13 cellular contexts compared by ENCODE assay signal in genomic region chr4:52841707-52842456, GRCh38. TPM values are rescaled to one million over a fixed set of nuclear protein-coding genes. Genes with fewer than 3 reads are reported as not detected.
A peak's percentile ranks its signal among the peaks of the same experiment; 100 is the strongest.
DNase-seq lines count a peak whose midpoint lies in the region; ATAC-seq and TF ChIP-seq lines count a peak whose summit lies in the region.
"Had no signal": no experiment of that assay in that cellular context is flagged by ENCODE, and none has a peak within 500 bp of the region (broad histone marks: within the 10 kb centered on the region; RNA-seq: fewer than 3 reads in every experiment).

No MANE protein-coding gene starts in this region.

- in situ Hi-C loops in GM13977 (cut with MboI; ENCODE audit: low pct_unique_long_range_greater_than_20kb, low sequenced_read_pairs, unreplicated experiment): no loop called here

- H3K4me1 ChIP-seq in BE2C: peaks cover 27% of the 10 kb centered on the region
- H3K4me1 ChIP-seq in adrenal gland (replicated peaks in 1 of 2): peaks cover 11 to 14% of the 10 kb centered on the region in 2 donors
- peaks cover 63% of the 10 kb centered on the region for H3K4me1 ChIP-seq in left ventricle myocardium inferior
- peaks cover 0 to 8% (median 0%) of the 10 kb centered on the region in 4 donors for H3K4me1 ChIP-seq in tibial artery

- H3K4me3 ChIP-seq in BE2C (ENCODE audit: low read depth, low read length) (peak overlapping the region; percentile 31), adrenal gland (no peak overlapping the region), left ventricle myocardium inferior (no peak overlapping the region), tibial artery (no peak overlapping the region)
- H3K4me3 ChIP-seq: tibial nerve had no signal

- H3K36me3 ChIP-seq in BE2C: no peaks in the 10 kb centered on the region
- H3K36me3 ChIP-seq in adrenal gland (replicated peaks in 1 of 2): no peaks in the 10 kb centered on the region
- H3K36me3 ChIP-seq in left ventricle myocardium inferior: no peaks in the 10 kb centered on the region
- no peaks in the 10 kb centered on the region for H3K36me3 ChIP-seq in tibial artery
- H3K36me3 ChIP-seq: tibial nerve had no signal

- WGBS in adrenal gland, 4 donors: 23 to 38% (median 37%) methylated on average over 17 to 18 of the region's 18 CpGs

- no peaks in the 10 kb centered on the region for H3K27me3 ChIP-seq in BE2C
- no peaks in the 10 kb centered on the region for H3K27me3 ChIP-seq in adrenal gland
- no peaks in the 10 kb centered on the region for H3K27me3 ChIP-seq in left ventricle myocardium inferior (ENCODE audit: low read depth)
- no peaks in the 10 kb centered on the region for H3K27me3 ChIP-seq in tibial artery
- H3K27me3 ChIP-seq: tibial nerve had no signal

- H3K9me3 ChIP-seq in BE2C (no peaks in the 10 kb centered on the region), adrenal gland (replicated peaks in 1 of 3) (no peaks in the 10 kb centered on the region), left ventricle myocardium inferior (replicated peaks) (no peaks in the 10 kb centered on the region), tibial artery (no peaks in the 10 kb centered on the region)
- H3K9me3 ChIP-seq: tibial nerve had no signal

- peak; percentile 75 for DNase-seq in BE2C
- peak; percentile 41 to 69 (median 56) for DNase-seq in adrenal gland
- peak; percentile 26 for DNase-seq in left ventricle myocardium inferior
- DNase-seq in pons (ENCODE audit: low spot score): peak; percentile 89
- no peak for DNase-seq in GM13977 (ENCODE audit: low spot score)
- DNase-seq in AG08396 (ENCODE audit: low spot score): no peak
- DNase-seq in tibial artery: no peak
- DNase-seq: activated B cell treated with CpG ODN at 0.5 μM for 24 hours; GOT3; naive B cell; stimulated activated CD4-positive, alpha-beta T cell treated with anti-CD3 and anti-CD28 coated beads, Interleukin-12 subunit alpha, Interleukin-12 subunit beta, amount 100 ng/mL, for 4 hours had no signal

- TF ChIP-seq POLR2A in adrenal gland (IDR thresholded peaks at IDR 0.05): no peak

- H3K27ac ChIP-seq in adrenal gland: peak overlapping the region in 1 of 5 donors; percentile 49
- peak overlapping the region; percentile 62 for H3K27ac ChIP-seq in left ventricle myocardium inferior (replicated peaks)
- H3K27ac ChIP-seq in tibial artery: no peak overlapping the region
- H3K27ac ChIP-seq: tibial nerve had no signal

- intact Hi-C loops in adrenal gland (cut with DNase I): no loop called here
- intact Hi-C loops in left ventricle myocardium inferior (cut with micrococcal nuclease): no loop called here
- intact Hi-C loops in tibial artery (cut with DNase I; ENCODE audit: low total_unique reads): no loop called here

- ATAC-seq in HG03342 (IDR thresholded peaks at IDR 0.05; ENCODE audit: unreplicated experiment): no peak

- no peak for TF ChIP-seq CTCF in BE2C (IDR thresholded peaks at IDR 0.05; ENCODE audit: low read depth, low read length)
- TF ChIP-seq CTCF in adrenal gland (IDR thresholded peaks at IDR 0.05): no peak
- TF ChIP-seq CTCF in left ventricle myocardium inferior (IDR thresholded peaks at IDR 0.05; ENCODE audit: borderline replicate concordance): no peak
- no peak for TF ChIP-seq CTCF in GM13977 (IDR thresholded peaks at IDR 0.05; ENCODE audit: extremely low read depth, insufficient read depth, missing control alignments)
- no peak for TF ChIP-seq CTCF in tibial artery (IDR thresholded peaks at IDR 0.05)

RNA-seq across cellular contexts. Expression of gene RASL11B, which starts 20.2 kb away (rescaled TPM):
- polyA plus RNA-seq in BE2C (2012; ENCODE audit: insufficient read depth, insufficient read length, low read depth): 6.5 TPM
- 10 to 100 TPM in 1 of 8 donors, 1 to 10 TPM in 7; 1.3 to 11.0 (median 4.2) TPM for total RNA-seq in adrenal gland
- 1 to 10 TPM; 2.8 to 3.1 (median 3.1) TPM for polyA plus RNA-seq in adrenal gland
- total RNA-seq in left ventricle myocardium inferior: 8.7 TPM
- total RNA-seq: activated B cell treated with CpG ODN at 0.5 μM for 24 hours had no signal

Comparison
In these comparisons a context has a peak if more than half of its experiments do, and no peak if none do; other contexts are left out.
1. DNase-seq: peak in BE2C (single experiment), adrenal gland (7 of 7), left ventricle myocardium inferior (single experiment) and pons (single experiment); none in GM13977 (single experiment), AG08396 (single experiment) and tibial artery (0 of 2).